In genomic region chr20:16498526-16499140, GRCh38 we compare ENCODE assay signal across 1 cellular context.
TF ChIP-seq lines count a peak whose summit lies in the region.

No MANE protein-coding gene starts in this region.

TF ChIP-seq in HepG2, 621 proteins besides CTCF, POLR2A, EP300 and RAD21 (continued from another document):
- TF ChIP-seq KIAA2018 (CRISPR knock-in tag; IDR thresholded peaks at IDR 0.05; ENCODE audit: borderline replicate concordance), result no peak
- no peak for TF ChIP-seq ZNF3 (CRISPR knock-in tag; IDR thresholded peaks at IDR 0.05)
- no peak for TF ChIP-seq RORA (CRISPR knock-in tag; IDR thresholded peaks at IDR 0.05)
- no peak for TF ChIP-seq ATF3 (CRISPR knock-in tag; IDR thresholded peaks at IDR 0.05)
- no peak for TF ChIP-seq ZNF790 (CRISPR knock-in tag; IDR thresholded peaks at IDR 0.05; ENCODE audit: borderline replicate concordance)
- no peak for TF ChIP-seq ATF5 (CRISPR knock-in tag; IDR thresholded peaks at IDR 0.05; ENCODE audit: low read depth)
- no peak for TF ChIP-seq ZNF30 (CRISPR knock-in tag; IDR thresholded peaks at IDR 0.05)
- TF ChIP-seq RAD51 (IDR thresholded peaks at IDR 0.05; ENCODE audit: borderline replicate concordance), result no peak
